In the genomic region with DNA sequence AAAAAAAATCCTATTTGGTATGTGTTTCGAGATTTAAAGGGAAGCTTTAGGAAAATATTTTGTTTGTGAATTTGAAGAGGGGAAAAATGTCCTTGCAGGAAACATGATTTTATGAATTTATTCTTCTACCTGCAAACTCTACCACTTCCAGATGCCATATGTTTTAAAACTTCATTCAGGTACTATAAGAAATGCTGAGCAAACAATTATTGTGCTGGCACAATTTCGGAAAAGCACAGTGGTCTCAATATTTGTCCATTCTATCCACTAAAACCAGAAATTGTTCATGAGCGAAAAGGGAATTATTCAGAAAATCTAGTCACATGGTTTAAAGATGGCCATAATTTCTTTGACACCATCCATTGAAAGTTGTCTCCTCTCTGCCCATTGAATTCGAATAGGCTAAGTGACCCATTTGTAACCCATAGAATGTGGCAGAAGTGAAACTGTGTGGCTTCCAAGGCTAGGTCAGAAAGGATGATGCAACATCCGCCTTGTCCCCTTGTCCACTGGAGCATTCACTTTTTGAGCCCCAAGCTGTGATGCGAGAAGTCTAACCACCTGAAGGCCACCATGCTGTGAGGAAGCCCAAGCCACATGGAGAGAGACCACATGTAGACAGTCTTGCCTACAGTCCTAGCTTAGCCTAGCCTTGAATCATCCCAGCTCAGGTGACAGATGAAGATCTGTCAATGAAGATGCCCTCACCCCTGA, we compare ENCODE assay signal across 1 cellular context.
A peak's percentile ranks its signal among the peaks of the same experiment; 100 is the strongest.
TF ChIP-seq lines count a peak whose summit lies in the region.

No MANE protein-coding gene starts in this region.

TF ChIP-seq in K562, 482 proteins besides CTCF, POLR2A, EP300 and RAD21 (continued from another document):
- TF ChIP-seq, protein P1, sequence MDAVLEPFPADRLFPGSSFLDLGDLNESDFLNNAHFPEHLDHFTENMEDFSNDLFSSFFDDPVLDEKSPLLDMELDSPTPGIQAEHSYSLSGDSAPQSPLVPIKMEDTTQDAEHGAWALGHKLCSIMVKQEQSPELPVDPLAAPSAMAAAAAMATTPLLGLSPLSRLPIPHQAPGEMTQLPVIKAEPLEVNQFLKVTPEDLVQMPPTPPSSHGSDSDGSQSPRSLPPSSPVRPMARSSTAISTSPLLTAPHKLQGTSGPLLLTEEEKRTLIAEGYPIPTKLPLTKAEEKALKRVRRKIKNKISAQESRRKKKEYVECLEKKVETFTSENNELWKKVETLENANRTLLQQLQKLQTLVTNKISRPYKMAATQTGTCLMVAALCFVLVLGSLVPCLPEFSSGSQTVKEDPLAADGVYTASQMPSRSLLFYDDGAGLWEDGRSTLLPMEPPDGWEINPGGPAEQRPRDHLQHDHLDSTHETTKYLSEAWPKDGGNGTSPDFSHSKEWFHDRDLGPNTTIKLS (IDR thresholded peaks at IDR 0.05; ENCODE audit: borderline replicate concordance, low read depth) = no peak
- TF ChIP-seq ZNF263 (CRISPR knock-in tag; IDR thresholded peaks at IDR 0.05; ENCODE audit: borderline replicate concordance) = no peak
- no peak for TF ChIP-seq SPI1 (IDR thresholded peaks at IDR 0.05; ENCODE audit: borderline replicate concordance, low read depth, low read length)
- peak; percentile 59 for TF ChIP-seq MAFG (tag; conservative IDR thresholded peaks at IDR 0.05)
- no peak for TF ChIP-seq SMAD4 (CRISPR knock-in tag; conservative IDR thresholded peaks at IDR 0.05)
- no peak for TF ChIP-seq ZFP1 (CRISPR knock-in tag; IDR thresholded peaks at IDR 0.05)
- TF ChIP-seq POLR3A (IDR thresholded peaks at IDR 0.05; ENCODE audit: borderline replicate concordance, extremely low read depth, insufficient read depth, insufficient read length) = no peak
- no peak for TF ChIP-seq BRCA1 (IDR thresholded peaks at IDR 0.05)
- TF ChIP-seq BRCA1 (CRISPR knock-in tag; IDR thresholded peaks at IDR 0.05) = no peak
- peak; percentile 79 for TF ChIP-seq ZNF316 (IDR thresholded peaks at IDR 0.05)
- TF ChIP-seq ZBTB7A (IDR thresholded peaks at IDR 0.05; ENCODE audit: borderline replicate concordance, control insufficient read depth, low read depth, low read length) = no peak
